Comparison of ENCODE assay signal across 8 cellular contexts in genomic region chr6:144334150-144334708, GRCh38. TPM values are rescaled to one million over a fixed set of nuclear protein-coding genes. Genes with fewer than 3 reads are reported as not detected.
DNase-seq lines count a peak whose midpoint lies in the region; ATAC-seq and TF ChIP-seq lines count a peak whose summit lies in the region.

No MANE protein-coding gene starts in this region.

- CTCF ChIA-PET in activated naive CD4-positive, alpha-beta T cell treated with anti-CD3 and anti-CD28 coated beads for 36 hours (lab: Charles Lee): no interaction called here

- H3K4me3 Mint-ChIP-seq in activated naive CD4-positive, alpha-beta T cell treated with anti-CD3 and anti-CD28 coated beads for 36 hours: peak overlapping the region; percentile 59
- no peak overlapping the region for H3K4me3 Mint-ChIP-seq in HFFc6

- H3K27me3 Mint-ChIP-seq in activated naive CD4-positive, alpha-beta T cell treated with anti-CD3 and anti-CD28 coated beads for 36 hours (ENCODE audit: low read depth): no peaks in the 10 kb centered on the region
- H3K27me3 Mint-ChIP-seq in HFFc6 (ENCODE audit: insufficient read depth): no peaks in the 10 kb centered on the region; the same call in 1 of the 2 replicates

- peak overlapping the region; percentile 50 for H3K27ac Mint-ChIP-seq in activated naive CD4-positive, alpha-beta T cell treated with anti-CD3 and anti-CD28 coated beads for 36 hours
- no peak overlapping the region for H3K27ac Mint-ChIP-seq in HFFc6

- H3K9me3 ChIP-seq in MG63: no peaks in the 10 kb centered on the region

- H3K4me1 Mint-ChIP-seq in activated naive CD4-positive, alpha-beta T cell treated with anti-CD3 and anti-CD28 coated beads for 36 hours (ENCODE audit: low read depth): peaks cover 45% of the 10 kb centered on the region
- peaks cover 62% of the 10 kb centered on the region for H3K4me1 Mint-ChIP-seq in HFFc6 (ENCODE audit: low read depth)

- no peak overlapping the region for H3K4me3 ChIP-seq in MG63

- no peaks in the 10 kb centered on the region for H3K9me3 Mint-ChIP-seq in activated naive CD4-positive, alpha-beta T cell treated with anti-CD3 and anti-CD28 coated beads for 36 hours
- no peaks in the 10 kb centered on the region for H3K9me3 Mint-ChIP-seq in HFFc6

- H3K27me3 ChIP-seq in MG63: no peaks in the 10 kb centered on the region

- ATAC-seq in GM18498 (IDR thresholded peaks at IDR 0.05; ENCODE audit: unreplicated experiment): peak; percentile 61
- ATAC-seq in HG02642 (IDR thresholded peaks at IDR 0.05; ENCODE audit: poor library complexity, unreplicated experiment): peak; percentile 63

- intact Hi-C loops in activated naive CD4-positive, alpha-beta T cell treated with anti-CD3 and anti-CD28 coated beads for 36 hours (cut with micrococcal nuclease): loop anchor here (1.0 to 10.0 kb wide), 7 partner anchors 10 to 879 kb away; partner anchors contain the start of genes ADAT2, PEX3, STX11 and UTRN

- no peaks in the 10 kb centered on the region for H3K36me3 ChIP-seq in MG63

- TF ChIP-seq CTCF in HFFc6 (IDR thresholded peaks at IDR 0.05): no peak

- H3K36me3 Mint-ChIP-seq in activated naive CD4-positive, alpha-beta T cell treated with anti-CD3 and anti-CD28 coated beads for 36 hours (ENCODE audit: low read depth): no peaks in the 10 kb centered on the region
- peaks cover 14% of the 10 kb centered on the region for H3K36me3 Mint-ChIP-seq in HFFc6 (ENCODE audit: low read depth)

- DNase-seq in NOMO-1 (lab: John Stamatoyannopoulos, UW; ENCODE audit: unreplicated experiment in 2 of 2) (peak; percentile 74 to 77), HFFc6 (no peak), MG63 (no peak), NCI-H69 (lab: John Stamatoyannopoulos, UW) (no peak)
- peak; percentile 83 for DNase-seq in activated naive CD4-positive, alpha-beta T cell treated with anti-CD3 and anti-CD28 coated beads for 36 hours
- peak; percentile 16 to 18 for DNase-seq in stimulated activated CD4-positive, alpha-beta T cell treated with anti-CD3 and anti-CD28 coated beads, Interleukin-15, amount 100 ng/mL, for 1 hour (ENCODE audit: low read depth in 1 of 2, low spot score in 1 of 2)

RNA-seq across cellular contexts. Expression of gene UTRN, which starts 49.1 kb away (rescaled TPM):
- total RNA-seq in activated naive CD4-positive, alpha-beta T cell treated with anti-CD3 and anti-CD28 coated beads for 36 hours: 10 to 100 TPM; 35.3 to 39.9 TPM
- 100 to 1,000 TPM in 5 of 6 experiments, 10 to 100 TPM in 1; 99.6 to 116 (median 109) TPM for total RNA-seq in HFFc6 (2021; fragmentation: NEBNext Ultra II Directional; extraction: Animal tissue kit (Norgen Biotek cat#: 25700))
- total RNA-seq in MG63 (2014; rRNA removed; shearing (Covaris generic); ENCODE audit: low replicate concordance): 16.5 and 32.7 TPM in 2 replicates

Comparison
In these comparisons a context has a peak if more than half of its experiments do, and no peak if none do; other contexts are left out.
1. DNase-seq: peak in NOMO-1 (2 of 2), activated naive CD4-positive, alpha-beta T cell treated with anti-CD3 and anti-CD28 coated beads for 36 hours (single experiment) and stimulated activated CD4-positive, alpha-beta T cell treated with anti-CD3 and anti-CD28 coated beads, Interleukin-15, amount 100 ng/mL, for 1 hour (2 of 2); none in HFFc6 (single experiment), MG63 (single experiment) and NCI-H69 (single experiment).